21 cellular contexts compared by ENCODE assay signal in the genomic region with DNA sequence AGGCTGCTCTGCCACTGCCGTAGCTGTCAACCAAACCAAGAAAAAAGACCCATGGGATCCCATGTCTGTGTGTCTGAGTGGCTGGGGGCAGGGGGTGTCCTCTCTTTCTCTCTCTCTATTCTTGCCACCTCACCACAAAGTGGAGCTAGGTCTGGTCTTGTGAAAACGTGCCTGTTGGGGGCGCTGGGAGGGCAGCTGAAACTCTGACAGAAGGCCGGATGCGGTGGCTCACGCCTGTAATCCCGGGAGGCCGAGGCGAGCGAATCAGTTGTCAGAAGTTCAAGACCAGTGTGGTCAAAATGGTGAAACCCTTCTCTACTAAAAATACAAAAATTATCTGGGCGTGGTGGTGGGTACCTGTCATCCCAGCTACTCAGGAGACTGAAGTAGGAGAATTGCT.
"Had no signal": no experiment of that assay in that cellular context is flagged by ENCODE, and none has a peak within 500 bp of the region (broad histone marks: within the 10 kb centered on the region; RNA-seq: fewer than 3 reads in every experiment).

No MANE protein-coding gene starts in this region.

- ATAC-seq: foreskin keratinocyte; lower lobe of right lung; naive thymus-derived CD8-positive, alpha-beta T cell; psoas muscle; right lobe of liver; stimulated activated memory B cell treated with anti-CD40 and anti-IgM and Interleukin-4, amounts not matched to agents 10 μg/mL and 1 μg/mL and 100 μg/mL, for 72 hours; stimulated activated naive CD8-positive, alpha-beta T cell treated with anti-CD3 and anti-CD28 coated beads, Interleukin-15, amount 100 ng/mL, for 72 hours; upper lobe of right lung had no signal

- H3K27ac ChIP-seq: foreskin keratinocyte, hepatocyte, left ventricle myocardium inferior, lower lobe of right lung, neutrophil, psoas muscle, right lobe of liver, testis, tibial nerve, upper lobe of right lung had no signal

- H3K27ac Mint-ChIP-seq: naive thymus-derived CD8-positive, alpha-beta T cell; stimulated activated memory B cell treated with anti-CD40 and anti-IgM and Interleukin-4, amounts not matched to agents 10 μg/mL and 1 μg/mL and 100 μg/mL, for 72 hours; stimulated activated naive CD8-positive, alpha-beta T cell treated with anti-CD3 and anti-CD28 coated beads, Interleukin-15, amount 100 ng/mL, for 72 hours had no signal

- H3K4me3 ChIP-seq: hepatocyte, lower lobe of right lung, psoas muscle, right lobe of liver, tibial nerve, upper lobe of right lung had no signal

- H3K4me1 Mint-ChIP-seq: stimulated activated naive CD8-positive, alpha-beta T cell treated with anti-CD3 and anti-CD28 coated beads, Interleukin-15, amount 100 ng/mL, for 72 hours had no signal

- H3K27me3 ChIP-seq: right lobe of liver, testis, tibial nerve, upper lobe of right lung had no signal

- DNase-seq: cerebellar nuclear complex; dermis blood vessel endothelial cell; erythroblast; foreskin keratinocyte; islet precursor cell; left ventricle myocardium inferior; lower lobe of right lung; mesenchymal stem cell; naive thymus-derived CD8-positive, alpha-beta T cell; psoas muscle; retina; right lobe of liver; stimulated activated CD4-positive, alpha-beta T cell treated with anti-CD3 and anti-CD28 coated beads, Interleukin-4, amount 100 ng/mL, for 1 hour; stimulated activated CD8-positive, alpha-beta memory T cell treated with anti-CD3 and anti-CD28 coated beads, Interleukin-4, amount 100 ng/mL, for 48 hours; stimulated activated naive CD8-positive, alpha-beta T cell treated with anti-CD3 and anti-CD28 coated beads, Interleukin-15, amount 100 ng/mL, for 72 hours; testis; upper lobe of right lung had no signal

- H3K4me1 ChIP-seq: foreskin keratinocyte, lower lobe of right lung, right lobe of liver, upper lobe of right lung had no signal

- H3K4me3 Mint-ChIP-seq: stimulated activated memory B cell treated with anti-CD40 and anti-IgM and Interleukin-4, amounts not matched to agents 10 μg/mL and 1 μg/mL and 100 μg/mL, for 72 hours; stimulated activated naive CD8-positive, alpha-beta T cell treated with anti-CD3 and anti-CD28 coated beads, Interleukin-15, amount 100 ng/mL, for 72 hours had no signal

- H3K79me2 ChIP-seq: hepatocyte had no signal

- H3K9me3 ChIP-seq: left ventricle myocardium inferior, psoas muscle, right lobe of liver, testis had no signal

- H3K36me3 ChIP-seq: neutrophil, right lobe of liver, upper lobe of right lung had no signal
